8 cellular contexts compared by ENCODE assay signal in genomic region chr1:179877586-179878265, GRCh38. TPM values are rescaled to one million over a fixed set of nuclear protein-coding genes. Genes with fewer than 3 reads are reported as not detected.
DNase-seq lines count a peak whose midpoint lies in the region; ATAC-seq and TF ChIP-seq lines count a peak whose summit lies in the region.

TSS of gene TOR1AIP2 (minus strand) at chr1:179877803. CDS start at chr1:179852665, 25,138 bp downstream.

- H3K27ac Mint-ChIP-seq in naive thymus-derived CD8-positive, alpha-beta T cell = peak within 1 kb of the TSS; percentile 80 to 97 (median 94)

- H3K79me2 ChIP-seq in KMS-11 (ENCODE audit: insufficient read depth, low read depth) (peaks cover 42% of the 10 kb centered on the region), fibroblast of lung (ENCODE audit: control insufficient read depth, insufficient read depth, low read length) (peaks cover 47% of the 10 kb centered on the region)

- H3K27me3 ChIP-seq in KMS-11 (ENCODE audit: insufficient read depth, low read depth) = no peaks in the 10 kb centered on the region
- H3K27me3 ChIP-seq in fibroblast of lung (ENCODE audit: control insufficient read depth, insufficient read depth, low read length) = no peaks in the 10 kb centered on the region

- peaks cover 0 to 32% (median 0%) of the 10 kb centered on the region in 3 donors for H3K36me3 Mint-ChIP-seq in naive thymus-derived CD8-positive, alpha-beta T cell

- H4K20me1 ChIP-seq in KMS-11 (ENCODE audit: insufficient read depth) (no peaks in the 10 kb centered on the region), fibroblast of lung (ENCODE audit: control insufficient read depth, extremely low read depth, insufficient read depth, low read length) (peaks cover 3% of the 10 kb centered on the region)

- H3K9ac ChIP-seq in KMS-11 (peak within 1 kb of the TSS; percentile 25; the same call in 1 of the 2 replicates), fibroblast of lung (ENCODE audit: insufficient read depth, low read length) (peak within 1 kb of the TSS; percentile 48)

- peak within 1 kb of the TSS; percentile 85 to 96 (median 92) for H3K4me3 Mint-ChIP-seq in naive thymus-derived CD8-positive, alpha-beta T cell

- DNase-seq in DMS79 treated with DMSO at 0.1 percent for 48 hours (lab: John Stamatoyannopoulos, UW) (peak; percentile 82), RPMI8226 (peak; percentile 94), fibroblast of lung (ENCODE audit: low read depth in 2 of 2) (peak; percentile 74 to 76)
- peak; percentile 75 for DNase-seq in activated T-helper 1 cell treated with anti-CD3 and anti-CD28 coated beads, Interleukin-2, amount 50 U/mL, for 16 hours (ENCODE audit: low read depth in 1 of 2, low spot score in 1 of 2)
- DNase-seq in naive thymus-derived CD8-positive, alpha-beta T cell = peak; percentile 71 to 89 (median 76)
- peak; percentile 87 for DNase-seq in stimulated activated naive CD4-positive, alpha-beta T cell treated with Interleukin-2 at 50 U/mL for 16 hours (lab: John Stamatoyannopoulos, UW)

- TF ChIP-seq CTCF in KMS-11 (conservative IDR thresholded peaks at IDR 0.05; ENCODE audit: low read depth, low read length) (no peak), fibroblast of lung (conservative IDR thresholded peaks at IDR 0.05 in 1 of 2, IDR thresholded peaks at IDR 0.05 in 1 of 2; ENCODE audit: low read depth in 1 of 2, low read length in 2 of 2) (no peak)

- ATAC-seq in GM21737 (IDR thresholded peaks at IDR 0.05; ENCODE audit: unreplicated experiment) = peak; percentile 66
- peak; percentile 54 to 60 for ATAC-seq in naive thymus-derived CD8-positive, alpha-beta T cell

- H2AFZ ChIP-seq in KMS-11 (ENCODE audit: low read depth) = peak within 1 kb of the TSS; percentile 53
- peak within 1 kb of the TSS; percentile 99 for H2AFZ ChIP-seq in fibroblast of lung (ENCODE audit: low read length)

- H3K4me2 ChIP-seq in KMS-11 = peak within 1 kb of the TSS; percentile 46
- peak within 1 kb of the TSS; percentile 94 for H3K4me2 ChIP-seq in fibroblast of lung (ENCODE audit: extremely low read depth, insufficient read depth, low read length)

- H3K36me3 ChIP-seq in KMS-11 (ENCODE audit: insufficient read depth) = peaks cover 6% of the 10 kb centered on the region; the same call in 1 of the 2 replicates
- peaks cover 2% of the 10 kb centered on the region for H3K36me3 ChIP-seq in fibroblast of lung (ENCODE audit: control insufficient read depth, insufficient read depth, low read length)

- no peaks in the 10 kb centered on the region for H3K9me3 Mint-ChIP-seq in naive thymus-derived CD8-positive, alpha-beta T cell

- no peaks in the 10 kb centered on the region for H3K9me3 ChIP-seq in fibroblast of lung (ENCODE audit: control insufficient read depth, insufficient read depth, low read depth, low read length)

- H3K27me3 Mint-ChIP-seq in naive thymus-derived CD8-positive, alpha-beta T cell = no peaks in the 10 kb centered on the region

- no peak within 1 kb of the TSS for H3K27ac ChIP-seq in KMS-11
- peak within 1 kb of the TSS; percentile 72 for H3K27ac ChIP-seq in fibroblast of lung (ENCODE audit: insufficient read depth, low read length)

- peaks cover 63% of the 10 kb centered on the region for H3K4me1 ChIP-seq in KMS-11 (ENCODE audit: low read depth, poor library complexity, severe bottlenecking)
- H3K4me1 ChIP-seq in fibroblast of lung (ENCODE audit: control insufficient read depth, extremely low read depth, insufficient read depth, low read length) = no peaks in the 10 kb centered on the region

- H3K4me3 ChIP-seq in KMS-11 (IDR thresholded peaks at IDR 0.05; ENCODE audit: insufficient read depth, low read depth, low read length) = peak within 1 kb of the TSS; percentile 95
- peak within 1 kb of the TSS; percentile 88 to 89 (median 88) for H3K4me3 ChIP-seq in fibroblast of lung (replicated peaks in 1 of 4; ENCODE audit: control extremely low read depth in 1 of 4, insufficient read depth in 1 of 4, low read depth in 3 of 4, low read length in 4 of 4)

- POLR2A ChIA-PET in naive thymus-derived CD8-positive, alpha-beta T cell (lab: Charles Lee) = interaction anchor here (0.7 to 7.9 kb wide), 5 partner anchors 57 to 1521 kb away, joined by 3 to 140 read pairs (median 3); partner anchors contain the start of gene CEP350

- H3K4me1 Mint-ChIP-seq in naive thymus-derived CD8-positive, alpha-beta T cell = peaks cover 14 to 62% (median 56%) of the 10 kb centered on the region in 4 donors

RNA-seq across cellular contexts. Expression of gene TOR1AIP2, which starts in this region (rescaled TPM):
- total RNA-seq in fibroblast of lung = 61.4 and 81.9 TPM in 2 replicates
- 59.4 and 78.9 TPM in 2 replicates for polyA plus RNA-seq in fibroblast of lung
- polyA plus RNA-seq in fibroblast of lung (2012) = 23.7 and 29.9 TPM in 2 replicates
- 41.1 and 78.2 TPM in 2 replicates for polyA minus RNA-seq in fibroblast of lung (ENCODE audit: low replicate concordance)
- 10 to 100 TPM; 52.0 to 52.8 TPM for total RNA-seq in naive thymus-derived CD8-positive, alpha-beta T cell
- 10 to 100 TPM in 2 of 3 donors, 1 to 10 TPM in 1; 7.6 to 12.5 (median 12.5) TPM for polyA plus RNA-seq in naive thymus-derived CD8-positive, alpha-beta T cell
